Comparison of ENCODE assay signal across 15 cellular contexts in the genomic region with DNA sequence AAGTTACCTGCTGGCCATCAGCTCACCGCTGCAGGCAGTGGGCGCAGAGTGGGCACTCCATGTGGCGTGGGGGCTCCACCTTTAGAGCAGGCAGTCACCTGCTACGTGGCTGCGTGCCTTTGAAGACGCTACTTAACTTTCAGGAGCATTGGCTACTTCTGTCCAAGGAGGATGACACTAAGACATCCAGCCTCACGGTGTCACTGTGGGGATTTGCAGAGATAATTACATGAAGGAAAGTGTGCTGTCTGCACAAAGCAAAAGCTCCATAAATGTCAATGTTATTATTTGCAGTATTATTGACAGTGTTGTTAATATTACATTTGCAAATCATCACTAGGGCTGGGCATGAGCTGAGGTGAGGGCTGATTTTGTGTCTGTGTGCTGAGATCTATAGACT.
DNase-seq lines count a peak whose midpoint lies in the region; ATAC-seq and TF ChIP-seq lines count a peak whose summit lies in the region.
"Had no signal": no experiment of that assay in that cellular context is flagged by ENCODE, and none has a peak within 500 bp of the region (broad histone marks: within the 10 kb centered on the region; RNA-seq: fewer than 3 reads in every experiment).

No MANE protein-coding gene starts in this region.

- no peak overlapping the region for H3K4me3 ChIP-seq in epithelial cell of proximal tubule (ENCODE audit: low read depth, low read length)
- no peak overlapping the region for H3K4me3 ChIP-seq in thoracic aorta
- H3K4me3 ChIP-seq in ascending aorta: no peak overlapping the region
- H3K4me3 ChIP-seq: cardiac muscle cell, psoas muscle had no signal

- H3K4me1 ChIP-seq in thoracic aorta (ENCODE audit: control insufficient read depth in 1 of 2, low read depth in 2 of 2) (no peaks in the 10 kb centered on the region), ascending aorta (no peaks in the 10 kb centered on the region)
- H3K4me1 ChIP-seq: psoas muscle had no signal

- H3K27ac ChIP-seq in thoracic aorta (no peak overlapping the region), ascending aorta (no peak overlapping the region)
- H3K27ac ChIP-seq: cardiac muscle cell, psoas muscle had no signal

- intact Hi-C loops in left cardiac atrium (cut with DNase I) (loop anchor here in 1 of 2 donors (5.0 kb wide), 2 partner anchors 479 to 614 kb away; no protein-coding TSS in a partner anchor), Right ventricle myocardium inferior (cut with DNase I) (no loop called here), ascending aorta (cut with DNase I) (loop anchor here (10.0 kb wide), 1 partner anchor 171 kb away; no protein-coding TSS in a partner anchor)

- DNase-seq in left cardiac atrium: peak; percentile 24
- DNase-seq in Right ventricle myocardium inferior (ENCODE audit: missing footprints): no peak
- peak; percentile 24 for DNase-seq in MV-4-11 (lab: John Stamatoyannopoulos, UW)
- DNase-seq in epithelial cell of proximal tubule (ENCODE audit: low read depth): no peak
- no peak for DNase-seq in thoracic aorta (ENCODE audit: low spot score)
- DNase-seq in NCI-H2107 treated with DMSO at 0.1 percent for 48 hours (lab: John Stamatoyannopoulos, UW; ENCODE audit: unreplicated experiment): no peak
- no peak for DNase-seq in ascending aorta (ENCODE audit: low spot score in 2 of 2)
- DNase-seq: activated CD4-positive, alpha-beta T cell treated with anti-CD3 and anti-CD28 coated beads, Interleukin-2, amount 10 ng/mL, durations not matched to agents 24 days and 14 days; activated gamma-delta T cell; psoas muscle; stimulated activated CD4-positive, alpha-beta T cell treated with anti-CD3 and anti-CD28 coated beads, Interleukin-4, amount 100 ng/mL, for 1 hour; stimulated activated naive B cell treated with anti-CD40 and anti-IgM and Interleukin-4, amounts not matched to agents 10 μg/mL and 1 μg/mL and 100 μg/mL, for 72 hours had no signal

- H3K27me3 ChIP-seq in thoracic aorta (replicated peaks; ENCODE audit: insufficient read depth) (no peaks in the 10 kb centered on the region), ascending aorta (no peaks in the 10 kb centered on the region)

- ATAC-seq in left cardiac atrium: peak; percentile 41 to 44
- ATAC-seq in Right ventricle myocardium inferior: no peak
- ATAC-seq in thoracic aorta (ENCODE audit: insufficient number of reproducible peaks, low FRiP score, low read depth): peak; percentile 25
- ATAC-seq in GM18505 (IDR thresholded peaks at IDR 0.05; ENCODE audit: unreplicated experiment): no peak
- ATAC-seq: esophagus mucosa; psoas muscle; stimulated activated naive B cell treated with anti-CD40 and anti-IgM and Interleukin-4, amounts not matched to agents 10 μg/mL and 1 μg/mL and 100 μg/mL, for 72 hours had no signal

- H3K9me3 ChIP-seq in thoracic aorta (no peaks in the 10 kb centered on the region), ascending aorta (no peaks in the 10 kb centered on the region)
- H3K9me3 ChIP-seq: psoas muscle had no signal

- no peaks in the 10 kb centered on the region for H3K36me3 ChIP-seq in thoracic aorta
- H3K36me3 ChIP-seq in ascending aorta: no peaks in the 10 kb centered on the region
- H3K36me3 ChIP-seq: cardiac muscle cell had no signal

- no peak for TF ChIP-seq POLR2A in GM18505 (IDR thresholded peaks at IDR 0.05; ENCODE audit: borderline replicate concordance, extremely low read depth, insufficient read depth, insufficient read length)

- peak; percentile 17 for TF ChIP-seq CTCF in epithelial cell of proximal tubule (conservative IDR thresholded peaks at IDR 0.05; ENCODE audit: low read depth, low read length)
- no peak for TF ChIP-seq CTCF in thoracic aorta (IDR thresholded peaks at IDR 0.05)
- no peak for TF ChIP-seq CTCF in ascending aorta (IDR thresholded peaks at IDR 0.05)

Comparison
In these comparisons a context has a peak if more than half of its experiments do, and no peak if none do; other contexts are left out.
1. ATAC-seq: peak in left cardiac atrium (2 of 2) and thoracic aorta (single experiment); none in Right ventricle myocardium inferior (single experiment) and GM18505 (single experiment).
2. DNase-seq: peak in left cardiac atrium (single experiment) and MV-4-11 (single experiment); none in Right ventricle myocardium inferior (single experiment), epithelial cell of proximal tubule (single experiment), thoracic aorta (single experiment), NCI-H2107 treated with DMSO at 0.1 percent for 48 hours (single experiment) and ascending aorta (0 of 2).